Comparison of ENCODE assay signal across 27 cellular contexts in the genomic region with DNA sequence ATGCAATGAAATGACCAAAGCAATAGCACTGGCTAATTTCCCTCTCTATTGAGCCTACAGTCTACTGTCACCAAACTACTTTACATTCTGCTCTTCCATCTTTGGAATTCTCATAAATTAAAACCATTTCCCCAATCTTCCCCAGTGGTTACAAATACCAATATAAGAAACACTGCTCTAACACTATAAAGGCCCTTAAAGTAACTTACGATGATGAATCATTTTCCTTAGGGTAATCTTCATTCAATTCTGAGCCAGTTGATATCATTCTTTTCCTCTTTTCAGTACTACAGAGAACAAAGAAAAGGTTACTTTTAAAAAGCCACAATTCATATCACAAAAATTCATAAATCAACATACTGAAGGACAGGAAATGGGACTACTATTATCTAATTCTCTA.
"Had no signal": no experiment of that assay in that cellular context is flagged by ENCODE, and none has a peak within 500 bp of the region (broad histone marks: within the 10 kb centered on the region; RNA-seq: fewer than 3 reads in every experiment).

No MANE protein-coding gene starts in this region.

- H3K4me3 Mint-ChIP-seq: natural killer cell; nephron; neural progenitor cell; stimulated activated effector memory CD8-positive, alpha-beta T cell treated with anti-CD3 and anti-CD28 coated beads, Interleukin-12 subunit alpha, Interleukin-12 subunit beta, amount 100 ng/mL, for 72 hours; stimulated activated naive B cell treated with anti-CD40 and anti-IgM and Interleukin-4, amounts not matched to agents 10 μg/mL and 1 μg/mL and 100 μg/mL, for 72 hours had no signal

- H3K9me3 Mint-ChIP-seq: natural killer cell; nephron; neural progenitor cell; stimulated activated effector memory CD8-positive, alpha-beta T cell treated with anti-CD3 and anti-CD28 coated beads, Interleukin-12 subunit alpha, Interleukin-12 subunit beta, amount 100 ng/mL, for 72 hours; stimulated activated naive B cell treated with anti-CD40 and anti-IgM and Interleukin-4, amounts not matched to agents 10 μg/mL and 1 μg/mL and 100 μg/mL, for 72 hours had no signal

- H3K27me3 ChIP-seq: neural progenitor cell, ovary, right lobe of liver, sigmoid colon, stomach, thyroid gland, tibial nerve, upper lobe of left lung, vagina had no signal

- H3K4me1 Mint-ChIP-seq: nephron; neural progenitor cell; stimulated activated effector memory CD8-positive, alpha-beta T cell treated with anti-CD3 and anti-CD28 coated beads, Interleukin-12 subunit alpha, Interleukin-12 subunit beta, amount 100 ng/mL, for 72 hours had no signal

- H3K27ac ChIP-seq: neural progenitor cell, ovary, parathyroid adenoma, psoas muscle, right lobe of liver, sigmoid colon, stomach, thoracic aorta, thyroid gland, tibial nerve, upper lobe of left lung, vagina had no signal

- ATAC-seq: natural killer cell; psoas muscle; right cardiac atrium; right lobe of liver; stimulated activated effector memory CD8-positive, alpha-beta T cell treated with anti-CD3 and anti-CD28 coated beads, Interleukin-12 subunit alpha, Interleukin-12 subunit beta, amount 100 ng/mL, for 72 hours; stimulated activated naive B cell treated with anti-CD40 and anti-IgM and Interleukin-4, amounts not matched to agents 10 μg/mL and 1 μg/mL and 100 μg/mL, for 72 hours had no signal

- H3K27ac Mint-ChIP-seq: natural killer cell; nephron; neural progenitor cell; progenitor cell of endocrine pancreas; stimulated activated effector memory CD8-positive, alpha-beta T cell treated with anti-CD3 and anti-CD28 coated beads, Interleukin-12 subunit alpha, Interleukin-12 subunit beta, amount 100 ng/mL, for 72 hours; stimulated activated naive B cell treated with anti-CD40 and anti-IgM and Interleukin-4, amounts not matched to agents 10 μg/mL and 1 μg/mL and 100 μg/mL, for 72 hours had no signal

- H3K4me3 ChIP-seq: neural progenitor cell, ovary, psoas muscle, right lobe of liver, sigmoid colon, stomach, thoracic aorta, thyroid gland, tibial nerve, upper lobe of left lung, vagina had no signal

- H3K4me1 ChIP-seq: neural progenitor cell, parathyroid adenoma, psoas muscle, right lobe of liver, sigmoid colon, stomach, thyroid gland, tibial nerve, upper lobe of left lung, vagina had no signal

- H3K27me3 Mint-ChIP-seq: progenitor cell of endocrine pancreas; stimulated activated naive B cell treated with anti-CD40 and anti-IgM and Interleukin-4, amounts not matched to agents 10 μg/mL and 1 μg/mL and 100 μg/mL, for 72 hours had no signal

- H3K9ac ChIP-seq: neural progenitor cell, parathyroid adenoma had no signal

- H3K9me3 ChIP-seq: ovary, psoas muscle, right lobe of liver, sigmoid colon, stomach, thoracic aorta, thyroid gland, tibial nerve, upper lobe of left lung, vagina had no signal

- DNase-seq: natural killer cell; occipital lobe; ovary; posterior cingulate gyrus; psoas muscle; right cardiac atrium; right lobe of liver; sigmoid colon; small intestine; stimulated activated CD4-positive, alpha-beta T cell treated with anti-CD3 and anti-CD28 coated beads, Interleukin-15, amount 100 ng/mL, for 24 hours; stimulated activated CD4-positive, alpha-beta T cell treated with anti-CD3 and anti-CD28 coated beads, Interleukin-2, amount 100 ng/mL, for 24 hours; stimulated activated CD4-positive, alpha-beta T cell treated with anti-CD3 and anti-CD28 coated beads, Interleukin-2, amount 100 ng/mL, for 48 hours; stimulated activated CD4-positive, alpha-beta T cell treated with anti-CD3 and anti-CD28 coated beads, Interleukin-4, amount 100 ng/mL, for 24 hours; stimulated activated naive B cell treated with anti-CD40 and anti-IgM and Interleukin-4, amounts not matched to agents 10 μg/mL and 1 μg/mL and 100 μg/mL, for 72 hours; stimulated activated naive CD4-positive, alpha-beta T cell treated with Interleukin-2 at 50 U/mL for 16 hours; stomach; thyroid gland; trophoblast cell; upper lobe of left lung had no signal

- H3K36me3 ChIP-seq: ovary had no signal
